ENCODE assay signal across 1 cellular context in the genomic region with DNA sequence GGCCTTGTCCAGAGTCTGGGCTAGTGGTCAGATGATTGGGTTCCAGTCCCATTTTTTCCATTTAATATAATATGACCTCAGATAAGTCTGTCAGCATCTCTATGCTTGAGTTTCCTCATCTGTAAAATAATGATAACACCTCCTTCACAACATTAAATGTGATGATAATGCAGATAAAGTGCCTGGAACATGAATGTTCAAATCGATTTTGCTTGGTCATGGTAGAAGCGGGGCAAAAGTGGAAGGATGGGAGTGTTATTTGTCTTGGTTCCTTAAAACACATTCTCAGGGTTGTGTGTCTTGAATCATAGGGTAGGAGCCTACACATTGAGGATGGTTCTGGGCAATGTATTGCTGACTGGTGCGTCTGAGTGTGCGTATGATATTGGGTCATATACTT.
TF ChIP-seq lines count a peak whose summit lies in the region.

No MANE protein-coding gene starts in this region.

TF ChIP-seq in K562, 482 proteins besides CTCF, POLR2A, EP300 and RAD21 (continued from another document):
- TF ChIP-seq, protein P1, sequence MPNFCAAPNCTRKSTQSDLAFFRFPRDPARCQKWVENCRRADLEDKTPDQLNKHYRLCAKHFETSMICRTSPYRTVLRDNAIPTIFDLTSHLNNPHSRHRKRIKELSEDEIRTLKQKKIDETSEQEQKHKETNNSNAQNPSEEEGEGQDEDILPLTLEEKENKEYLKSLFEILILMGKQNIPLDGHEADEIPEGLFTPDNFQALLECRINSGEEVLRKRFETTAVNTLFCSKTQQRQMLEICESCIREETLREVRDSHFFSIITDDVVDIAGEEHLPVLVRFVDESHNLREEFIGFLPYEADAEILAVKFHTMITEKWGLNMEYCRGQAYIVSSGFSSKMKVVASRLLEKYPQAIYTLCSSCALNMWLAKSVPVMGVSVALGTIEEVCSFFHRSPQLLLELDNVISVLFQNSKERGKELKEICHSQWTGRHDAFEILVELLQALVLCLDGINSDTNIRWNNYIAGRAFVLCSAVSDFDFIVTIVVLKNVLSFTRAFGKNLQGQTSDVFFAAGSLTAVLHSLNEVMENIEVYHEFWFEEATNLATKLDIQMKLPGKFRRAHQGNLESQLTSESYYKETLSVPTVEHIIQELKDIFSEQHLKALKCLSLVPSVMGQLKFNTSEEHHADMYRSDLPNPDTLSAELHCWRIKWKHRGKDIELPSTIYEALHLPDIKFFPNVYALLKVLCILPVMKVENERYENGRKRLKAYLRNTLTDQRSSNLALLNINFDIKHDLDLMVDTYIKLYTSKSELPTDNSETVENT (CRISPR knock-in tag; IDR thresholded peaks at IDR 0.05) = no peak
- TF ChIP-seq CHD2 (IDR thresholded peaks at IDR 0.05; ENCODE audit: low read depth, low read length) = no peak
- TF ChIP-seq L3MBTL2 (IDR thresholded peaks at IDR 0.05) = no peak
- TF ChIP-seq ARID2 (IDR thresholded peaks at IDR 0.05) = no peak
- TF ChIP-seq, protein P2, sequence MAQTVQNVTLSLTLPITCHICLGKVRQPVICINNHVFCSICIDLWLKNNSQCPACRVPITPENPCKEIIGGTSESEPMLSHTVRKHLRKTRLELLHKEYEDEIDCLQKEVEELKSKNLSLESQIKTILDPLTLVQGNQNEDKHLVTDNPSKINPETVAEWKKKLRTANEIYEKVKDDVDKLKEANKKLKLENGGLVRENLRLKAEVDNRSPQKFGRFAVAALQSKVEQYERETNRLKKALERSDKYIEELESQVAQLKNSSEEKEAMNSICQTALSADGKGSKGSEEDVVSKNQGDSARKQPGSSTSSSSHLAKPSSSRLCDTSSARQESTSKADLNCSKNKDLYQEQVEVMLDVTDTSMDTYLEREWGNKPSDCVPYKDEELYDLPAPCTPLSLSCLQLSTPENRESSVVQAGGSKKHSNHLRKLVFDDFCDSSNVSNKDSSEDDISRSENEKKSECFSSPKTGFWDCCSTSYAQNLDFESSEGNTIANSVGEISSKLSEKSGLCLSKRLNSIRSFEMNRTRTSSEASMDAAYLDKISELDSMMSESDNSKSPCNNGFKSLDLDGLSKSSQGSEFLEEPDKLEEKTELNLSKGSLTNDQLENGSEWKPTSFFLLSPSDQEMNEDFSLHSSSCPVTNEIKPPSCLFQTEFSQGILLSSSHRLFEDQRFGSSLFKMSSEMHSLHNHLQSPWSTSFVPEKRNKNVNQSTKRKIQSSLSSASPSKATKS (CRISPR knock-in tag; IDR thresholded peaks at IDR 0.05) = no peak
- TF ChIP-seq, protein P3, sequence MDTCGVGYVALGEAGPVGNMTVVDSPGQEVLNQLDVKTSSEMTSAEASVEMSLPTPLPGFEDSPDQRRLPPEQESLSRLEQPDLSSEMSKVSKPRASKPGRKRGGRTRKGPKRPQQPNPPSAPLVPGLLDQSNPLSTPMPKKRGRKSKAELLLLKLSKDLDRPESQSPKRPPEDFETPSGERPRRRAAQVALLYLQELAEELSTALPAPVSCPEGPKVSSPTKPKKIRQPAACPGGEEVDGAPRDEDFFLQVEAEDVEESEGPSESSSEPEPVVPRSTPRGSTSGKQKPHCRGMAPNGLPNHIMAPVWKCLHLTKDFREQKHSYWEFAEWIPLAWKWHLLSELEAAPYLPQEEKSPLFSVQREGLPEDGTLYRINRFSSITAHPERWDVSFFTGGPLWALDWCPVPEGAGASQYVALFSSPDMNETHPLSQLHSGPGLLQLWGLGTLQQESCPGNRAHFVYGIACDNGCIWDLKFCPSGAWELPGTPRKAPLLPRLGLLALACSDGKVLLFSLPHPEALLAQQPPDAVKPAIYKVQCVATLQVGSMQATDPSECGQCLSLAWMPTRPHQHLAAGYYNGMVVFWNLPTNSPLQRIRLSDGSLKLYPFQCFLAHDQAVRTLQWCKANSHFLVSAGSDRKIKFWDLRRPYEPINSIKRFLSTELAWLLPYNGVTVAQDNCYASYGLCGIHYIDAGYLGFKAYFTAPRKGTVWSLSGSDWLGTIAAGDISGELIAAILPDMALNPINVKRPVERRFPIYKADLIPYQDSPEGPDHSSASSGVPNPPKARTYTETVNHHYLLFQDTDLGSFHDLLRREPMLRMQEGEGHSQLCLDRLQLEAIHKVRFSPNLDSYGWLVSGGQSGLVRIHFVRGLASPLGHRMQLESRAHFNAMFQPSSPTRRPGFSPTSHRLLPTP (IDR thresholded peaks at IDR 0.05; ENCODE audit: borderline replicate concordance, extremely low read depth, insufficient read length) = no peak
- no peak for TF ChIP-seq BACH1 (tag; IDR thresholded peaks at IDR 0.05)
- no peak for TF ChIP-seq ZNF253 (CRISPR knock-in tag; conservative IDR thresholded peaks at IDR 0.05)
- no peak for TF ChIP-seq CBX3 (IDR thresholded peaks at IDR 0.05; ENCODE audit: borderline replicate concordance in 1 of 2, low read length in 2 of 2)
- TF ChIP-seq NR2C2 (CRISPR knock-in tag; IDR thresholded peaks at IDR 0.05) = no peak
- no peak for TF ChIP-seq NR2C2 (tag; IDR thresholded peaks at IDR 0.05)
- TF ChIP-seq, protein P4, sequence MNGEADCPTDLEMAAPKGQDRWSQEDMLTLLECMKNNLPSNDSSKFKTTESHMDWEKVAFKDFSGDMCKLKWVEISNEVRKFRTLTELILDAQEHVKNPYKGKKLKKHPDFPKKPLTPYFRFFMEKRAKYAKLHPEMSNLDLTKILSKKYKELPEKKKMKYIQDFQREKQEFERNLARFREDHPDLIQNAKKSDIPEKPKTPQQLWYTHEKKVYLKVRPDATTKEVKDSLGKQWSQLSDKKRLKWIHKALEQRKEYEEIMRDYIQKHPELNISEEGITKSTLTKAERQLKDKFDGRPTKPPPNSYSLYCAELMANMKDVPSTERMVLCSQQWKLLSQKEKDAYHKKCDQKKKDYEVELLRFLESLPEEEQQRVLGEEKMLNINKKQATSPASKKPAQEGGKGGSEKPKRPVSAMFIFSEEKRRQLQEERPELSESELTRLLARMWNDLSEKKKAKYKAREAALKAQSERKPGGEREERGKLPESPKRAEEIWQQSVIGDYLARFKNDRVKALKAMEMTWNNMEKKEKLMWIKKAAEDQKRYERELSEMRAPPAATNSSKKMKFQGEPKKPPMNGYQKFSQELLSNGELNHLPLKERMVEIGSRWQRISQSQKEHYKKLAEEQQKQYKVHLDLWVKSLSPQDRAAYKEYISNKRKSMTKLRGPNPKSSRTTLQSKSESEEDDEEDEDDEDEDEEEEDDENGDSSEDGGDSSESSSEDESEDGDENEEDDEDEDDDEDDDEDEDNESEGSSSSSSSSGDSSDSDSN (IDR thresholded peaks at IDR 0.05; ENCODE audit: borderline replicate concordance in 1 of 2, low read depth in 2 of 2, low read length in 2 of 2) = no peak
- no peak for TF ChIP-seq RFX7 (CRISPR knock-in tag; IDR thresholded peaks at IDR 0.05)
- TF ChIP-seq, protein P5, sequence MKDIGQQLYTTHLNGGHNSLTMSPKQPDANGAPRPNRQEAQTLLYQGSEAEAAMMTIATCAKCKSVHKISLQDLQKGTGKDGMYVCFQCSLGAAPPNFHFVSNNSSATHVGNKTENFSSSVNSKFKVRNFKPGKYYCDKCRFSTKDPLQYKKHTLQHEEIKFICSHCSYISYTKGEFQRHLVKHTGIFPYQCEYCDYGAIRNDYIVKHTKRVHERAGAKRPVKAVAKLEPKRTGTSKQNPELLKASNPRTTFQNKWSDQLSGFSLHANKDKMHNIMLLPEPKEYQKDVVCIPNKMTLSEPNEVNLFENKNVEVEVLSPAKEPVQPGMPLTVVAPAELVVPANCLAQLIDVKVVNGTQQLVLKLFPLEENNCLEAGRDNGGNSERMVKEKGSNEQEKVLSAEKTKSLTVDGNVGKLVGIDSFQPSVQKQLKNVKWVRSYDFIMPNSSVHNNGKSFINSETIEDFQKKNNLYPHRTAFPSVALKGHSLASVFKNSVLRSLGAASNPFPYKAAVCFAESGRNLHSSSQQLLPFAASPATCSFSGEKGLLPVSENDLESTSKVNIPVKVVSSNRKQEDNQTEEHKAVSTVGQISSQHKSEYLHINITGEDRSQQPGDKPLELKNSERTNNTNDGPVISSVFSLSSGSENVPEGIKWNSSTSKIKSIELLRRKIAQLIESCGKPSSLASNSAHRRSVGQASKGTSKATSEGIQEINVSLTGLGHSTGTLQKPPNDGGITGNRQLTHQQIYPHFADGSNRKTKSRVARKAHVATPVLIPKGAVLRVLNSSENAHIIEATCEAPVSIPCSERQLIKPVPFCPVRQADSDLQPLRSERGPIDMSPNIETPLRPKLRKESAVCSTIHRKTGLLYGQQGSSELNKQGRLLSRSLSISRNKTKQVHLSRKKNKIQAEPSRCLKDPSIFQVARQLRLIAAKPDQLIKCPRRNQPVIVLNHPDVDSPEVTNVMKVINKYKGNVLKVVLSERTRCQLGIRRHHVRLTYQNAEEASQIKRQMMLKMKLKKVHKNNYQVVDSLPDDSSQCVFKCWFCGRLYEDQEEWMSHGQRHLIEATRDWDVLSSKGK (CRISPR knock-in tag; IDR thresholded peaks at IDR 0.05) = no peak
- TF ChIP-seq DPF2 (IDR thresholded peaks at IDR 0.05) = peak; percentile 69; the same call in 1 of the 2 replicates
- no peak for TF ChIP-seq ZNF347 (CRISPR knock-in tag; IDR thresholded peaks at IDR 0.05; ENCODE audit: low read depth)
- no peak for TF ChIP-seq NFIX (CRISPR knock-in tag; IDR thresholded peaks at IDR 0.05; ENCODE audit: low read depth)
- no peak for TF ChIP-seq GABPB1 (CRISPR knock-in tag; IDR thresholded peaks at IDR 0.05)
- no peak for TF ChIP-seq KLF10 (CRISPR knock-in tag; IDR thresholded peaks at IDR 0.05)
TF ChIP-seq in K562: peak in this region for 21.
